Comparison of ENCODE assay signal across 1 cellular context in genomic region chr14:68341765-68342212, GRCh38.
TF ChIP-seq lines count a peak whose summit lies in the region.

No MANE protein-coding gene starts in this region.

TF ChIP-seq in GM12878, 131 proteins besides CTCF, POLR2A, EP300 and RAD21 (continued from another document and continues in another):
- TF ChIP-seq CUX1 (IDR thresholded peaks at IDR 0.05; ENCODE audit: insufficient replicate concordance, low read depth, low read length) (peak; percentile 18), MEF2A (IDR thresholded peaks at IDR 0.05; ENCODE audit: insufficient read depth, low read depth, low read length) (0 out of 2 replicates have a peak, but pooled peaks have one; percentile 6), SIX5 (IDR thresholded peaks at IDR 0.05; ENCODE audit: low read depth, low read length, severe bottlenecking) (no peak), ETV6 (conservative IDR thresholded peaks at IDR 0.05 in 1 of 2, IDR thresholded peaks at IDR 0.05 in 1 of 2; ENCODE audit: borderline replicate concordance in 1 of 2, low read depth in 1 of 2) (peak in 1 of 2 experiments; percentile 75; a peak in 2 of 4 replicates), IKZF1 (conservative IDR thresholded peaks at IDR 0.05) (peak; percentile 64), YY1 (IDR thresholded peaks at IDR 0.05; ENCODE audit: low read depth, low read length) (no peak), FOXK2 (IDR thresholded peaks at IDR 0.05) (no peak), GABPA (IDR thresholded peaks at IDR 0.05; ENCODE audit: low read depth) (no peak), EED (IDR thresholded peaks at IDR 0.05; ENCODE audit: low read depth) (peak; percentile 81), HDAC2 (IDR thresholded peaks at IDR 0.05) (no peak), PRDM15 (CRISPR knock-in tag; IDR thresholded peaks at IDR 0.05) (no peak), RAD51 (IDR thresholded peaks at IDR 0.05) (peak; percentile 80), ZBED1 (IDR thresholded peaks at IDR 0.05; ENCODE audit: borderline replicate concordance) (0 out of 2 replicates have a peak, but pooled peaks have one; percentile 61), MEF2B (IDR thresholded peaks at IDR 0.05; ENCODE audit: partially characterized antibody, poor library complexity, severe bottlenecking) (peak; percentile 21), PKNOX1 (IDR thresholded peaks at IDR 0.05) (0 out of 2 replicates have a peak, but pooled peaks have one; percentile 6), ZBTB33 (IDR thresholded peaks at IDR 0.05) (no peak), IRF4 (IDR thresholded peaks at IDR 0.05; ENCODE audit: low read depth, low read length) (no peak), ZNF687 (IDR thresholded peaks at IDR 0.05) (peak; percentile 89), SREBF2 (IDR thresholded peaks at IDR 0.05; ENCODE audit: low read length) (no peak), RUNX3 (IDR thresholded peaks at IDR 0.05; ENCODE audit: low read length) (peak; percentile 62), ATF7 (IDR thresholded peaks at IDR 0.05; ENCODE audit: low read depth) (peak; percentile 47)
- TF ChIP-seq, protein P1, sequence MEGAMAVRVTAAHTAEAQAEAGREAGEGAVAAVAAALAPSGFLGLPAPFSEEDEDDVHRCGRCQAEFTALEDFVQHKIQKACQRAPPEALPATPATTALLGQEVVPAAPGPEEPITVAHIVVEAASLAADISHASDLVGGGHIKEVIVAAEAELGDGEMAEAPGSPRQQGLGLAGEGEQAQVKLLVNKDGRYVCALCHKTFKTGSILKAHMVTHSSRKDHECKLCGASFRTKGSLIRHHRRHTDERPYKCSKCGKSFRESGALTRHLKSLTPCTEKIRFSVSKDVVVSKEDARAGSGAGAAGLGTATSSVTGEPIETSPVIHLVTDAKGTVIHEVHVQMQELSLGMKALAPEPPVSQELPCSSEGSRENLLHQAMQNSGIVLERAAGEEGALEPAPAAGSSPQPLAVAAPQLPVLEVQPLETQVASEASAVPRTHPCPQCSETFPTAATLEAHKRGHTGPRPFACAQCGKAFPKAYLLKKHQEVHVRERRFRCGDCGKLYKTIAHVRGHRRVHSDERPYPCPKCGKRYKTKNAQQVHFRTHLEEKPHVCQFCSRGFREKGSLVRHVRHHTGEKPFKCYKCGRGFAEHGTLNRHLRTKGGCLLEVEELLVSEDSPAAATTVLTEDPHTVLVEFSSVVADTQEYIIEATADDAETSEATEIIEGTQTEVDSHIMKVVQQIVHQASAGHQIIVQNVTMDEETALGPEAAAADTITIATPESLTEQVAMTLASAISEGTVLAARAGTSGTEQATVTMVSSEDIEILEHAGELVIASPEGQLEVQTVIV (IDR thresholded peaks at IDR 0.05; ENCODE audit: borderline replicate concordance, partially characterized antibody): no peak
- TF ChIP-seq, protein P2, sequence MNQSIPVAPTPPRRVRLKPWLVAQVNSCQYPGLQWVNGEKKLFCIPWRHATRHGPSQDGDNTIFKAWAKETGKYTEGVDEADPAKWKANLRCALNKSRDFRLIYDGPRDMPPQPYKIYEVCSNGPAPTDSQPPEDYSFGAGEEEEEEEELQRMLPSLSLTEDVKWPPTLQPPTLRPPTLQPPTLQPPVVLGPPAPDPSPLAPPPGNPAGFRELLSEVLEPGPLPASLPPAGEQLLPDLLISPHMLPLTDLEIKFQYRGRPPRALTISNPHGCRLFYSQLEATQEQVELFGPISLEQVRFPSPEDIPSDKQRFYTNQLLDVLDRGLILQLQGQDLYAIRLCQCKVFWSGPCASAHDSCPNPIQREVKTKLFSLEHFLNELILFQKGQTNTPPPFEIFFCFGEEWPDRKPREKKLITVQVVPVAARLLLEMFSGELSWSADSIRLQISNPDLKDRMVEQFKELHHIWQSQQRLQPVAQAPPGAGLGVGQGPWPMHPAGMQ (IDR thresholded peaks at IDR 0.05; ENCODE audit: borderline replicate concordance): no peak
- TF ChIP-seq, protein P3, sequence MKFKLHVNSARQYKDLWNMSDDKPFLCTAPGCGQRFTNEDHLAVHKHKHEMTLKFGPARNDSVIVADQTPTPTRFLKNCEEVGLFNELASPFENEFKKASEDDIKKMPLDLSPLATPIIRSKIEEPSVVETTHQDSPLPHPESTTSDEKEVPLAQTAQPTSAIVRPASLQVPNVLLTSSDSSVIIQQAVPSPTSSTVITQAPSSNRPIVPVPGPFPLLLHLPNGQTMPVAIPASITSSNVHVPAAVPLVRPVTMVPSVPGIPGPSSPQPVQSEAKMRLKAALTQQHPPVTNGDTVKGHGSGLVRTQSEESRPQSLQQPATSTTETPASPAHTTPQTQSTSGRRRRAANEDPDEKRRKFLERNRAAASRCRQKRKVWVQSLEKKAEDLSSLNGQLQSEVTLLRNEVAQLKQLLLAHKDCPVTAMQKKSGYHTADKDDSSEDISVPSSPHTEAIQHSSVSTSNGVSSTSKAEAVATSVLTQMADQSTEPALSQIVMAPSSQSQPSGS (IDR thresholded peaks at IDR 0.05; ENCODE audit: low read length): no peak; the same call in 1 of the 2 replicates
- TF ChIP-seq, protein P4, sequence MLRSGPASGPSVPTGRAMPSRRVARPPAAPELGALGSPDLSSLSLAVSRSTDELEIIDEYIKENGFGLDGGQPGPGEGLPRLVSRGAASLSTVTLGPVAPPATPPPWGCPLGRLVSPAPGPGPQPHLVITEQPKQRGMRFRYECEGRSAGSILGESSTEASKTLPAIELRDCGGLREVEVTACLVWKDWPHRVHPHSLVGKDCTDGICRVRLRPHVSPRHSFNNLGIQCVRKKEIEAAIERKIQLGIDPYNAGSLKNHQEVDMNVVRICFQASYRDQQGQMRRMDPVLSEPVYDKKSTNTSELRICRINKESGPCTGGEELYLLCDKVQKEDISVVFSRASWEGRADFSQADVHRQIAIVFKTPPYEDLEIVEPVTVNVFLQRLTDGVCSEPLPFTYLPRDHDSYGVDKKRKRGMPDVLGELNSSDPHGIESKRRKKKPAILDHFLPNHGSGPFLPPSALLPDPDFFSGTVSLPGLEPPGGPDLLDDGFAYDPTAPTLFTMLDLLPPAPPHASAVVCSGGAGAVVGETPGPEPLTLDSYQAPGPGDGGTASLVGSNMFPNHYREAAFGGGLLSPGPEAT (IDR thresholded peaks at IDR 0.05; ENCODE audit: low read depth): peak; percentile 55; the same call in 1 of the 2 replicates
- TF ChIP-seq, protein P5, sequence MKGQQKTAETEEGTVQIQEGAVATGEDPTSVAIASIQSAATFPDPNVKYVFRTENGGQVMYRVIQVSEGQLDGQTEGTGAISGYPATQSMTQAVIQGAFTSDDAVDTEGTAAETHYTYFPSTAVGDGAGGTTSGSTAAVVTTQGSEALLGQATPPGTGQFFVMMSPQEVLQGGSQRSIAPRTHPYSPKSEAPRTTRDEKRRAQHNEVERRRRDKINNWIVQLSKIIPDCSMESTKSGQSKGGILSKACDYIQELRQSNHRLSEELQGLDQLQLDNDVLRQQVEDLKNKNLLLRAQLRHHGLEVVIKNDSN (IDR thresholded peaks at IDR 0.05; ENCODE audit: borderline replicate concordance, extremely low read length, insufficient read depth, low read depth, low read length): no peak
